In the genomic region with DNA sequence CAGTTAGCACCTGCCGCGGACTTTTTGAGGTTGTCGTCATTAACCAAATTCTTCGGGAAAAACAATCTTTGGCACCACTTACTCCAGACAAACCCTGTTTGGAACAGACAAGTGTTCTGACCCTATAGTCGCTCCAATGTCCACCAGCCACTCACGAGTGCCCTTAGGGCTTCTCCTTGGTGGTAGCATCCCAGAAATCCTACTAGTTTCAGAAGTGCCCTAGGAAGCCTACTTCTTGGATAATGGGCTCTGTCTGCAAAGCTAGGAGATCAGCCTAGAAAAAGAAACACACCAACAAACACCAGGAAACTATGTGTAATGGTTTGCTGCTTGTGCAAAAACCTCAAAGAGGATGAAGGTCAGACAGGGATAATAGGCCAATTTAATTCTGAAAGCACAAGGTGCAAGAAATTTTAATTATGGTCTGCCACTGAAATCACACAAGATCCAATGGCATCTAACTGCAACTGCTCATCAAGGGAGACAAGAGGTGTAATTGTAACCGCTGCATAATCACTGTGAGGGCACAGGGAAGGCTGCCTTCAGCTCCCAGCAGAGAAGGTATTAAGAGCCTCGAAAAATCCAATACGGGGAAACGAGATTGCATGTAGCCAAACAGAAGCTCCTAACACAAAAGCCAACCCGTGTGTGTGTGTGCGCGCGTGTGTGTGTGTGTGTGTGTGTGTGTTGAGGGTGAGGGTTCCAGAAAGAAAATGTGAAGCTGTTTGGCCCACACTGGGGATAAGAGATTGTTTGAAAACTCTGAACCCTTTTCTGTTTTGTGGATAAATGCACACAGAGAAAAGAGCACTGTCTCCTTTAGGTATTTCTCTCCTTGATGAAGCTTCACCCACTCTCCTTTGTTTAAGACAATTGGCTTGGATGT, we compare ENCODE assay signal across 9 cellular contexts. TPM values are rescaled to one million over a fixed set of nuclear protein-coding genes. Genes with fewer than 3 reads are reported as not detected.
A peak's percentile ranks its signal among the peaks of the same experiment; 100 is the strongest.
DNase-seq lines count a peak whose midpoint lies in the region; ATAC-seq, FAIRE-seq and TF ChIP-seq lines count a peak whose summit lies in the region.
"Had no signal": no experiment of that assay in that cellular context is flagged by ENCODE, and none has a peak within 500 bp of the region (broad histone marks: within the 10 kb centered on the region; RNA-seq: fewer than 3 reads in every experiment).

No MANE protein-coding gene starts in this region.

- peak overlapping the region; percentile 100 for H3K4me2 ChIP-seq in PC-3 (ENCODE audit: low read length)

- no peaks in the 10 kb centered on the region for H4K20me1 ChIP-seq in PC-3 (ENCODE audit: low read length)

- ATAC-seq in PC-3 (no peak), HG03432 (IDR thresholded peaks at IDR 0.05; ENCODE audit: unreplicated experiment) (no peak), GM19463 (IDR thresholded peaks at IDR 0.05; ENCODE audit: unreplicated experiment) (no peak)

- TF ChIP-seq POLR2A in H54 (IDR thresholded peaks at IDR 0.05; ENCODE audit: low read depth, low read length): no peak

- intact Hi-C loops in PC-3 (cut with micrococcal nuclease): loop anchor here (5.0 kb wide), 2 partner anchors 53 to 92 kb away; no protein-coding TSS in a partner anchor

- H3K4me1 ChIP-seq in ES-I3 (ENCODE audit: insufficient read depth, low read length) (peaks cover 14% of the 10 kb centered on the region), PC-3 (ENCODE audit: insufficient read depth, low read length) (peaks cover 25% of the 10 kb centered on the region; the same call in 1 of the 2 replicates)

- H3K79me2 ChIP-seq in PC-3 (ENCODE audit: low read length): peaks cover 21% of the 10 kb centered on the region

- no TSS peak for BruUV-seq in PC-3 (replicated peaks; lab: Mats Ljungman, UMichigan)

- FAIRE-seq in H54 (lab: Jason Lieb, UNC): no peak

- CTCF ChIA-PET in PC-3 (lab: Charles Lee): interaction anchor here (0.6 kb wide), 1 partner anchor 51 kb away, joined by 3 read pairs; no protein-coding TSS in a partner anchor

- H3K27me3 ChIP-seq in PC-3 (ENCODE audit: low read length): no peaks in the 10 kb centered on the region
- H3K27me3 ChIP-seq: SJCRH30 had no signal

- H3K4me3 ChIP-seq in PC-3 (ENCODE audit: low read length) (peak overlapping the region; percentile 93), fibroblast of villous mesenchyme (ENCODE audit: low read depth, low read length) (peak overlapping the region; percentile 89)

- POLR2A ChIA-PET in PC-3 (lab: Charles Lee; ENCODE audit: unreplicated experiment): interaction anchor here (0.6 to 0.7 kb wide), 2 partner anchors 110 to 178 kb away, joined by 3 to 4 read pairs; no protein-coding TSS in a partner anchor

- H2AFZ ChIP-seq in PC-3 (ENCODE audit: low read length): peak overlapping the region; percentile 73

- H3K36me3 Mint-ChIP-seq in osteocyte (ENCODE audit: unreplicated experiment): peaks cover 14% of the 10 kb centered on the region

- peaks cover 46% of the 10 kb centered on the region for H3K4me1 Mint-ChIP-seq in osteocyte (ENCODE audit: unreplicated experiment)

- H3K9me3 ChIP-seq in ES-I3 (ENCODE audit: control insufficient read depth, insufficient read depth, low read length): no peaks in the 10 kb centered on the region
- H3K9me3 ChIP-seq in PC-3 (ENCODE audit: low read length): no peaks in the 10 kb centered on the region
- H3K9me3 ChIP-seq: SJCRH30 had no signal

- no peak overlapping the region for H3K27ac ChIP-seq in PC-3 (ENCODE audit: low read length)
- H3K27ac ChIP-seq: SJCRH30 had no signal

- no peaks in the 10 kb centered on the region for H3F3A ChIP-seq in PC-3 (ENCODE audit: low read length, unreplicated experiment)

- H3K27me3 Mint-ChIP-seq in osteocyte (ENCODE audit: unreplicated experiment): no peaks in the 10 kb centered on the region

- H3K4me3 Mint-ChIP-seq in osteocyte (ENCODE audit: unreplicated experiment): peak overlapping the region; percentile 94

- H3K9me3 Mint-ChIP-seq in osteocyte (ENCODE audit: unreplicated experiment): no peaks in the 10 kb centered on the region

- H3K9ac ChIP-seq in ES-I3 (ENCODE audit: low read depth, low read length) (peak overlapping the region; percentile 96; the same call in 1 of the 2 replicates), PC-3 (ENCODE audit: low read length) (peak overlapping the region; percentile 81)

- no peaks in the 10 kb centered on the region for H3K36me3 ChIP-seq in ES-I3 (ENCODE audit: insufficient read depth, low read length)
- H3K36me3 ChIP-seq in PC-3 (ENCODE audit: low read depth, low read length): no peaks in the 10 kb centered on the region
- H3K36me3 ChIP-seq: SJCRH30 had no signal

- no peaks in the 10 kb centered on the region for H3K9me2 ChIP-seq in PC-3 (replicated peaks; ENCODE audit: low read length)

- TF ChIP-seq CTCF in PC-3 (conservative IDR thresholded peaks at IDR 0.05; ENCODE audit: low read depth, low read length): no peak
- TF ChIP-seq CTCF in fibroblast of villous mesenchyme (IDR thresholded peaks at IDR 0.05; ENCODE audit: insufficient read depth, low read depth, low read length): no peak
- TF ChIP-seq CTCF in osteocyte (IDR thresholded peaks at IDR 0.05): no peak

- peak overlapping the region; percentile 89 for H3K27ac Mint-ChIP-seq in osteocyte (ENCODE audit: unreplicated experiment)

- DNase-seq in PC-3: no peak
- DNase-seq in fibroblast of villous mesenchyme (ENCODE audit: low read depth): peak; percentile 38
- DNase-seq in osteocyte (ENCODE audit: extremely low spot score, unreplicated experiment): no peak
- DNase-seq in NCI-H1694 (lab: John Stamatoyannopoulos, UW): no peak
- no peak for DNase-seq in H54 (ENCODE audit: insufficient read length, low spot score)

RNA-seq across cellular contexts. Expression of a gene that starts 2.2 kb away (rescaled TPM):
- total RNA-seq in PC-3 (2014; rRNA removed) (15.3 and 19.1 TPM in 2 replicates), fibroblast of villous mesenchyme (66.1 and 83.8 TPM in 2 replicates), osteocyte (334 and 341 TPM in 2 replicates)
